In the genomic region with DNA sequence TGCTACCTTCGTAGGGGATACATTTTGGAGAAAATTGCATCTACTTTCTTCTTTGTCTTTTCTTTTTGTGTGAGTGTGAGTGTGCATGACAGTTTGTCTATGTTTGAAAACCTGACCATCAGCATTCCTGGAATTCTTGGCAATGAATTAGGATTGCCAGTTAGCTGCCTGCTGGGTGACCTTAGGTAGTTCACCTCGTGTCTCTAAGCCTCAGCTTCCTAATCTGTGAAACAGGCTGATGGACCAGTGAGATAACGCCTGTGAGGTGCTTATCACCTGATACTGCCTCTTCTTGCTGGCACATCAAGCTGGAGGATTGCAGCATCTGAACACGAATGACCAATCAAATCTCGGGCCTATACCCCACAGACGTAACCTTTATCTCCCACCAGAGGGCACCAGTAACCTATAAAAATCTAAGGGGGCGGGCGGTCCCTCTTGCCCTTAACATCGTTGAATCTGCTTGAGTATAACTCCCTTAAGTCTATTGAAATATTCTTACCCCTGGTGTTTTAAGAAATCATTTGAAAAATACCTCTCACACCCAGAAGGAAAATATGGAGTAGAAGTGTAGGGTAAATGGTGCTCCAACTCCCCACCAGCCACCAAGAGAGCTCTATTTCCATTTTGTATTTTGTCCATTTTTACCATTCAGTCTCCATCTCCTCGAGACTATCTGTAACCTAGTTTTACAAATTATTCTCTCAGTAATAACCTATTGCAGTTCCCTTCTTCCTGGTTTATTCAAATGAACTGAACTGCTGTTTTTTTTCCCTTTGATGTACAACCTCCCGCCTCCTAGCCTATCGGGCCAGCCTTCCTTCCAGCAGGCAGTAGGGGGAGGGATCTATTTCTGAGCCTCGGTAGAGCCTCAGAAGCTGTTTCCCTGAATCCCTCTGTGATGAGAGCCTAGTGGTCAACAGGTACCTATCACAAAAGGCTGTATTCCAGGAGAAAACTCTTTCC, we compare ENCODE assay signal across 8 cellular contexts. TPM values are rescaled to one million over a fixed set of nuclear protein-coding genes. Genes with fewer than 3 reads are reported as not detected.
DNase-seq lines count a peak whose midpoint lies in the region; ATAC-seq, FAIRE-seq and TF ChIP-seq lines count a peak whose summit lies in the region.

No MANE protein-coding gene starts in this region.

- no peaks in the 10 kb centered on the region for H3K9me3 Mint-ChIP-seq in activated naive CD8-positive, alpha-beta T cell treated with anti-CD3 and anti-CD28 coated beads for 36 hours

- TF ChIP-seq CTCF in heart left ventricle (IDR thresholded peaks at IDR 0.05): peak; percentile 47 to 72 (median 63)

- H3K36me3 ChIP-seq in SK-N-MC (ENCODE audit: insufficient read depth, low read length) (no peaks in the 10 kb centered on the region), heart left ventricle (peaks cover 0 to 56% (median 11%) of the 10 kb centered on the region in 9 donors)

- H3K27ac ChIP-seq in SK-N-MC: no peak overlapping the region
- no peak overlapping the region for H3K27ac ChIP-seq in heart left ventricle

- no peak overlapping the region for H3K4me3 Mint-ChIP-seq in activated naive CD8-positive, alpha-beta T cell treated with anti-CD3 and anti-CD28 coated beads for 36 hours

- no peaks in the 10 kb centered on the region for H3K27me3 ChIP-seq in heart left ventricle

- H3K27me3 Mint-ChIP-seq in activated naive CD8-positive, alpha-beta T cell treated with anti-CD3 and anti-CD28 coated beads for 36 hours: no peaks in the 10 kb centered on the region

- peaks cover 26% of the 10 kb centered on the region for H3K36me3 Mint-ChIP-seq in activated naive CD8-positive, alpha-beta T cell treated with anti-CD3 and anti-CD28 coated beads for 36 hours

- H3K9ac ChIP-seq in SK-N-MC (ENCODE audit: insufficient read length): no peak overlapping the region

- DNase-seq in AG20443 (ENCODE audit: low spot score) (peak; percentile 92), GM19239 (ENCODE audit: insufficient read length, low spot score) (peak; percentile 70), NCI-H1092 treated with DMSO at 0.1 percent for 48 hours (lab: John Stamatoyannopoulos, UW) (peak; percentile 94), SK-N-MC (ENCODE audit: low read depth, low spot score) (peak; percentile 20), heart left ventricle (peak in 3 of 5 donors; percentile 33 to 38 (median 37)), retina (peak; percentile 78)
- DNase-seq in activated naive CD8-positive, alpha-beta T cell treated with anti-CD3 and anti-CD28 coated beads for 36 hours: peak; percentile 55

- H3K4me1 Mint-ChIP-seq in activated naive CD8-positive, alpha-beta T cell treated with anti-CD3 and anti-CD28 coated beads for 36 hours: peaks cover 44% of the 10 kb centered on the region

- no peak for TF ChIP-seq POLR2A in heart left ventricle (IDR thresholded peaks at IDR 0.05)

- WGBS in heart left ventricle, 4 donors: 32 to 38% (median 37%) methylated on average over 13 of the region's 13 CpGs

- FAIRE-seq in GM19239 (lab: Jason Lieb, UNC): peak; percentile 93

- ATAC-seq in heart left ventricle (peak; percentile 38 to 88 (median 80)), HG02840 (IDR thresholded peaks at IDR 0.05; ENCODE audit: low FRiP score, unreplicated experiment) (no peak)

- no peaks in the 10 kb centered on the region for H3K4me1 ChIP-seq in heart left ventricle

- intact Hi-C loops in heart left ventricle (cut with DNase I): loop anchor here (1.0 to 10.0 kb wide), 13 partner anchors 59 to 389 kb away; no protein-coding TSS in a partner anchor

- H3K9me3 ChIP-seq in SK-N-MC (ENCODE audit: low read depth, low read length) (no peaks in the 10 kb centered on the region), heart left ventricle (no peaks in the 10 kb centered on the region)

- H3K4me3 ChIP-seq in SK-N-MC (no peak overlapping the region), heart left ventricle (no peak overlapping the region)

- H3K27ac Mint-ChIP-seq in activated naive CD8-positive, alpha-beta T cell treated with anti-CD3 and anti-CD28 coated beads for 36 hours: peak overlapping the region; percentile 84

RNA-seq across cellular contexts. Expression of gene MDM4, which starts 49.7 kb away (rescaled TPM):
- 10 to 100 TPM; 64.3 to 75.6 TPM for total RNA-seq in activated naive CD8-positive, alpha-beta T cell treated with anti-CD3 and anti-CD28 coated beads for 36 hours
- total RNA-seq in heart left ventricle: 10 to 100 TPM in 8 of 9 donors, 1 to 10 TPM in 1; 8.9 to 48.7 (median 33.0) TPM
- 10 to 100 TPM in 1 of 2 donors, 1 to 10 TPM in 1; 5.7 to 15.0 TPM for polyA plus RNA-seq in heart left ventricle

Comparison
In these comparisons a context has a peak if more than half of its experiments do, and no peak if none do; other contexts are left out.
1. DNase-seq: peak in every context shown above with its lines; median percentile 94 in NCI-H1092 treated with DMSO at 0.1 percent for 48 hours; 92 in AG20443; 78 in retina; 70 in GM19239; 55 in activated naive CD8-positive, alpha-beta T cell treated with anti-CD3 and anti-CD28 coated beads for 36 hours; 37 in heart left ventricle; 20 in SK-N-MC.